ENCODE assay signal across 30 cellular contexts in genomic region chr2:178476477-178476876, GRCh38. TPM values are rescaled to one million over a fixed set of nuclear protein-coding genes. Genes with fewer than 3 reads are reported as not detected.
DNase-seq lines count a peak whose midpoint lies in the region; ATAC-seq and TF ChIP-seq lines count a peak whose summit lies in the region.
"Had no signal": no experiment of that assay in that cellular context is flagged by ENCODE, and none has a peak within 500 bp of the region (broad histone marks: within the 10 kb centered on the region; RNA-seq: fewer than 3 reads in every experiment).

No MANE protein-coding gene starts in this region.

- peaks cover 12 to 38% (median 23%) of the 10 kb centered on the region in 10 experiments for H3K4me1 ChIP-seq in BLaER1 treated with 17β-estradiol and CSF1 and Interleukin-3, amounts not matched to agents 10 nM and 100 nM
- H3K4me1 ChIP-seq in HEK293 (ENCODE audit: control insufficient read depth, insufficient read depth, low read length) (peaks cover 5% of the 10 kb centered on the region; the same call in 1 of the 2 replicates), neural progenitor cell (peaks cover 13% of the 10 kb centered on the region)

- peaks cover 0 to 7% (median 4%) of the 10 kb centered on the region in 11 experiments; a peak in 12 of 22 replicates for H4K20me1 ChIP-seq in BLaER1 treated with 17β-estradiol and CSF1 and Interleukin-3, amounts not matched to agents 10 nM and 100 nM
- H4K20me1 ChIP-seq in neural progenitor cell (ENCODE audit: low read depth) = peaks cover 6% of the 10 kb centered on the region

- no peak for ATAC-seq in GM21737 (IDR thresholded peaks at IDR 0.05; ENCODE audit: unreplicated experiment)
- ATAC-seq: activated T-helper 17 cell treated with anti-CD3 and anti-CD28 coated beads, Interleukin-2, amount 50 U/mL, for 72 hours; left colon; mucosa of descending colon; natural killer cell treated with Interleukin-12 subunit alpha and Interleukin-12 subunit beta and Interleukin-15 and Interleukin-18, amount 100 ng/mL, for 72 hours; PC-3 had no signal

- H2AFZ ChIP-seq in neural progenitor cell (replicated peaks) = no peak overlapping the region

- H3K36me3 ChIP-seq in BLaER1 treated with 17β-estradiol and CSF1 and Interleukin-3, amounts not matched to agents 10 nM and 100 nM = peaks cover 0 to 11% (median 0%) of the 10 kb centered on the region in 11 experiments; a peak in 6 of 22 replicates
- H3K36me3 ChIP-seq in HEK293 (ENCODE audit: control insufficient read depth in 2 of 2, insufficient read depth in 1 of 2, low read length in 2 of 2) = no peaks in the 10 kb centered on the region
- H3K36me3 ChIP-seq in neural progenitor cell = no peaks in the 10 kb centered on the region
- H3K36me3 ChIP-seq: right atrium auricular region, spleen, stomach, vagina had no signal

- peak overlapping the region in 1 of 10 experiments; percentile 74; a peak in 2 of 20 replicates for H3K4me3 ChIP-seq in BLaER1 treated with 17β-estradiol and CSF1 and Interleukin-3, amounts not matched to agents 10 nM and 100 nM
- H3K4me3 ChIP-seq in HEK293 (ENCODE audit: low read depth, low read length) (no peak overlapping the region), neural progenitor cell (peak overlapping the region; percentile 66)
- H3K4me3 ChIP-seq: mucosa of descending colon, right atrium auricular region, spleen, stomach, vagina had no signal

- peaks cover 22% of the 10 kb centered on the region for H3F3A ChIP-seq in neural progenitor cell (ENCODE audit: low read depth)

- peaks cover 62% of the 10 kb centered on the region for H3K4me1 Mint-ChIP-seq in brain
- peaks cover 11% of the 10 kb centered on the region for H3K4me1 Mint-ChIP-seq in neural progenitor cell
- H3K4me1 Mint-ChIP-seq: activated T-helper 17 cell treated with anti-CD3 and anti-CD28 coated beads, Interleukin-2, amount 50 U/mL, for 72 hours had no signal

- peaks cover 16% of the 10 kb centered on the region for H3K36me3 Mint-ChIP-seq in brain
- no peaks in the 10 kb centered on the region for H3K36me3 Mint-ChIP-seq in neural progenitor cell
- H3K36me3 Mint-ChIP-seq: activated CD4-positive, alpha-beta memory T cell treated with anti-CD3 and anti-CD28 coated beads for 36 hours; natural killer cell treated with Interleukin-12 subunit alpha and Interleukin-12 subunit beta and Interleukin-15 and Interleukin-18, amount 100 ng/mL, for 72 hours had no signal

- no peak for TF ChIP-seq CTCF in HEK293 (tag by site-specific recombination; IDR thresholded peaks at IDR 0.05)
- TF ChIP-seq CTCF in brain (conservative IDR thresholded peaks at IDR 0.05) = no peak
- TF ChIP-seq CTCF in neural progenitor cell (IDR thresholded peaks at IDR 0.05) = no peak

- no peak overlapping the region for H3K27ac ChIP-seq in BLaER1 treated with 17β-estradiol and CSF1 and Interleukin-3, amounts not matched to agents 10 nM and 100 nM
- H3K27ac ChIP-seq in HEK293 (ENCODE audit: extremely low read depth, low read depth, low read length) (no peak overlapping the region), neural progenitor cell (no peak overlapping the region)
- H3K27ac ChIP-seq: KMS-11, right atrium auricular region, spleen, vagina had no signal

- H3K79me2 ChIP-seq in neural progenitor cell (ENCODE audit: low read depth) = peaks cover 31% of the 10 kb centered on the region

- H3K9me3 Mint-ChIP-seq in brain (peaks cover 0 to 4% (median 2%) of the 10 kb centered on the region in 5 experiments), neural progenitor cell (no peaks in the 10 kb centered on the region)
- H3K9me3 Mint-ChIP-seq: activated CD4-positive, alpha-beta memory T cell treated with anti-CD3 and anti-CD28 coated beads for 36 hours; activated T-helper 17 cell treated with anti-CD3 and anti-CD28 coated beads, Interleukin-2, amount 50 U/mL, for 72 hours; natural killer cell treated with Interleukin-12 subunit alpha and Interleukin-12 subunit beta and Interleukin-15 and Interleukin-18, amount 100 ng/mL, for 72 hours; T-helper 2 cell treated with Interferon-gamma antibody and Interleukin-4, amounts not matched to agents 5 μg/mL and 100 μg/mL, for 36 hours had no signal

- H3K4me2 ChIP-seq in BLaER1 treated with 17β-estradiol and CSF1 and Interleukin-3, amounts not matched to agents 10 nM and 100 nM = peak overlapping the region in 10 of 11 experiments; percentile 82 to 99 (median 89); a peak in 18 of 22 replicates
- peak overlapping the region; percentile 94 for H3K4me2 ChIP-seq in neural progenitor cell

- peak overlapping the region in 2 of 5 experiments; percentile 31 to 98 for H3K27ac Mint-ChIP-seq in brain
- no peak overlapping the region for H3K27ac Mint-ChIP-seq in neural progenitor cell
- H3K27ac Mint-ChIP-seq: activated CD4-positive, alpha-beta memory T cell treated with anti-CD3 and anti-CD28 coated beads for 36 hours; activated T-helper 17 cell treated with anti-CD3 and anti-CD28 coated beads, Interleukin-2, amount 50 U/mL, for 72 hours; natural killer cell treated with Interleukin-12 subunit alpha and Interleukin-12 subunit beta and Interleukin-15 and Interleukin-18, amount 100 ng/mL, for 72 hours; T-helper 2 cell treated with Interferon-gamma antibody and Interleukin-4, amounts not matched to agents 5 μg/mL and 100 μg/mL, for 36 hours had no signal

- CTCF ChIA-PET in HEK293 (lab: Yijun Ruan, JAX) = no interaction called here

- H3K4me3 Mint-ChIP-seq in brain (peak overlapping the region; percentile 77 to 94 (median 82)), neural progenitor cell (peak overlapping the region; percentile 50)
- H3K4me3 Mint-ChIP-seq: activated T-helper 17 cell treated with anti-CD3 and anti-CD28 coated beads, Interleukin-2, amount 50 U/mL, for 72 hours had no signal

- POLR2A ChIA-PET in HEK293 (lab: Yijun Ruan, JAX) = interaction anchor here (1.2 kb wide), 1 partner anchor 26 kb away, joined by 7 read pairs; the partner anchor contains the start of genes PJVK and PRKRA

- H3K27me3 Mint-ChIP-seq in brain (no peaks in the 10 kb centered on the region), neural progenitor cell (ENCODE audit: insufficient read depth, low read depth) (no peaks in the 10 kb centered on the region)
- H3K27me3 Mint-ChIP-seq: activated CD4-positive, alpha-beta memory T cell treated with anti-CD3 and anti-CD28 coated beads for 36 hours; activated T-helper 17 cell treated with anti-CD3 and anti-CD28 coated beads, Interleukin-2, amount 50 U/mL, for 72 hours; natural killer cell treated with Interleukin-12 subunit alpha and Interleukin-12 subunit beta and Interleukin-15 and Interleukin-18, amount 100 ng/mL, for 72 hours had no signal

- no peaks in the 10 kb centered on the region for H3K9me3 ChIP-seq in BLaER1 treated with 17β-estradiol and CSF1 and Interleukin-3, amounts not matched to agents 10 nM and 100 nM (replicated peaks in 1 of 11)
- H3K9me3 ChIP-seq in HEK293 (ENCODE audit: control insufficient read depth, insufficient read depth, low read depth, low read length) (no peaks in the 10 kb centered on the region), neural progenitor cell (ENCODE audit: low read depth) (no peaks in the 10 kb centered on the region)
- H3K9me3 ChIP-seq: mucosa of descending colon, right atrium auricular region, spleen, stomach, vagina had no signal

- DNase-seq in neural progenitor cell (ENCODE audit: low spot score) = no peak
- DNase-seq in ureter (ENCODE audit: low spot score) = no peak
- DNase-seq in EL = no peak
- DNase-seq: activated CD4-positive, alpha-beta memory T cell treated with anti-CD3 and anti-CD28 coated beads for 36 hours; activated CD4-positive, alpha-beta T cell treated with anti-CD3 and anti-CD28 coated beads for 1 hour; activated CD8-positive, alpha-beta memory T cell treated with anti-CD3 and anti-CD28 coated beads, Interleukin-2, amount 50 U/mL, for 48 hours; activated naive CD4-positive, alpha-beta T cell treated with anti-CD3 and anti-CD28 coated beads, Interleukin-2, amount 50 U/mL, for 16 hours; C1 segment of cervical spinal cord; COR-L47; GF-D8; left colon; mucosa of descending colon; NCI-H1417; NCI-H526 treated with DMSO at 0.1 percent for 48 hours; NK-92 treated with Interleukin-12 subunit alpha and Interleukin-12 subunit beta, amount 100 ng/mL, for 24 hours; PC-3; Right ventricle myocardium superior; spleen; stimulated activated CD8-positive, alpha-beta memory T cell treated with anti-CD3 and anti-CD28 coated beads, Interleukin-4, amount 100 ng/mL, for 48 hours; stomach had no signal

- no peak overlapping the region for H3K9ac ChIP-seq in BLaER1 treated with 17β-estradiol and CSF1 and Interleukin-3, amounts not matched to agents 10 nM and 100 nM
- no peak overlapping the region for H3K9ac ChIP-seq in neural progenitor cell
- H3K9ac ChIP-seq: KMS-11 had no signal

- H3K27me3 ChIP-seq in BLaER1 treated with 17β-estradiol and CSF1 and Interleukin-3, amounts not matched to agents 10 nM and 100 nM = no peaks in the 10 kb centered on the region
- H3K27me3 ChIP-seq in neural progenitor cell = peaks cover 7% of the 10 kb centered on the region
- H3K27me3 ChIP-seq: right atrium auricular region, spleen, stomach, vagina had no signal

TF ChIP-seq in HEK293, 187 proteins besides CTCF, POLR2A, EP300 and RAD21 (continues in another document):
- TF ChIP-seq ELK4 (IDR thresholded peaks at IDR 0.05; ENCODE audit: borderline replicate concordance, low read depth, low read length) = no peak
- 0 out of 2 replicates have a peak, but pooled peaks have one; percentile 17 for TF ChIP-seq ZNF580 (tag by site-specific recombination; IDR thresholded peaks at IDR 0.05)

RNA-seq across cellular contexts. Expression of gene FKBP7, which starts 1.9 kb away (rescaled TPM):
- 11.1 TPM for polyA plus RNA-seq in brain (ENCODE audit: insufficient read depth, low read depth, low replicate concordance)
- 28.1 and 47.0 TPM in 2 replicates for total RNA-seq in neural progenitor cell (ENCODE audit: low replicate concordance)
- 13.6 TPM for total RNA-seq in ureter

RNA-seq across cellular contexts. Expression of gene PLEKHA3, which starts 3.8 kb away (rescaled TPM):
- polyA plus RNA-seq in brain (ENCODE audit: insufficient read depth, low read depth, low replicate concordance) = 6.4 TPM
- 5.9 and 26.2 TPM in 2 replicates for total RNA-seq in neural progenitor cell (ENCODE audit: low replicate concordance)
- 38.6 TPM for total RNA-seq in ureter

RNA-seq across cellular contexts. Expression of gene PJVK, which starts 25.3 kb away (rescaled TPM):
- 0.22 TPM for polyA plus RNA-seq in brain (ENCODE audit: insufficient read depth, low read depth, low replicate concordance)
- 3.0 and 4.4 TPM in 2 replicates for total RNA-seq in neural progenitor cell (ENCODE audit: low replicate concordance)
- total RNA-seq in ureter = 5.8 TPM

RNA-seq across cellular contexts. Expression of gene PRKRA, which starts 25.5 kb away (rescaled TPM):
- polyA plus RNA-seq in brain (ENCODE audit: insufficient read depth, low read depth, low replicate concordance) = 54.4 TPM
- total RNA-seq in neural progenitor cell (ENCODE audit: low replicate concordance) (120 and 135 TPM in 2 replicates), ureter (48.1 TPM)
